ENCODE assay signal across 23 cellular contexts in genomic region chr5:140338336-140338735, GRCh38. TPM values are rescaled to one million over a fixed set of nuclear protein-coding genes. Genes with fewer than 3 reads are reported as not detected.
A peak's percentile ranks its signal among the peaks of the same experiment; 100 is the strongest.
DNase-seq lines count a peak whose midpoint lies in the region; ATAC-seq and TF ChIP-seq lines count a peak whose summit lies in the region.
"Had no signal": no experiment of that assay in that cellular context is flagged by ENCODE, and none has a peak within 500 bp of the region (broad histone marks: within the 10 kb centered on the region; RNA-seq: fewer than 3 reads in every experiment).

No MANE protein-coding gene starts in this region.

- H3K9me3 Mint-ChIP-seq in activated naive CD4-positive, alpha-beta T cell treated with anti-CD3 and anti-CD28 coated beads, Interleukin-2, amount 10 ng/mL, durations not matched to agents 7 days and 5 days = no peaks in the 10 kb centered on the region
- H3K9me3 Mint-ChIP-seq in activated CD8-positive, alpha-beta T cell treated with anti-CD3 and anti-CD28 coated beads for 36 hours = peaks cover 3% of the 10 kb centered on the region
- H3K9me3 Mint-ChIP-seq: CD8-positive, alpha-beta T cell; stimulated activated naive CD8-positive, alpha-beta T cell treated with anti-CD3 and anti-CD28 coated beads, Interleukin-15, amount 100 ng/mL, for 72 hours had no signal

- H3K4me1 Mint-ChIP-seq in activated naive CD4-positive, alpha-beta T cell treated with anti-CD3 and anti-CD28 coated beads, Interleukin-2, amount 10 ng/mL, durations not matched to agents 7 days and 5 days = peaks cover 75% of the 10 kb centered on the region
- H3K4me1 Mint-ChIP-seq in activated CD8-positive, alpha-beta T cell treated with anti-CD3 and anti-CD28 coated beads for 36 hours (ENCODE audit: low read depth) = peaks cover 27% of the 10 kb centered on the region

- H3K36me3 ChIP-seq in skeletal muscle tissue (ENCODE audit: control insufficient read depth in 3 of 3, insufficient read depth in 3 of 3, low read length in 3 of 3) = peaks cover 16 to 32% (median 23%) of the 10 kb centered on the region in 3 donors

- peaks cover 86% of the 10 kb centered on the region for H3K36me3 Mint-ChIP-seq in activated naive CD4-positive, alpha-beta T cell treated with anti-CD3 and anti-CD28 coated beads, Interleukin-2, amount 10 ng/mL, durations not matched to agents 7 days and 5 days
- H3K36me3 Mint-ChIP-seq in activated CD8-positive, alpha-beta T cell treated with anti-CD3 and anti-CD28 coated beads for 36 hours (ENCODE audit: low read depth) = peaks cover 25% of the 10 kb centered on the region
- H3K36me3 Mint-ChIP-seq: CD8-positive, alpha-beta T cell had no signal

- TF ChIP-seq CTCF in activated CD8-positive, alpha-beta T cell treated with anti-CD3 and anti-CD28 coated beads for 36 hours (IDR thresholded peaks at IDR 0.05) = no peak

- no peak overlapping the region for H3K4me3 ChIP-seq in skeletal muscle tissue (ENCODE audit: low read length in 3 of 3)
- H3K4me3 ChIP-seq: right atrium auricular region, upper lobe of right lung had no signal

- no peak overlapping the region for H3K9ac ChIP-seq in skeletal muscle tissue (ENCODE audit: low read depth in 1 of 3, low read length in 3 of 3)

- no peak for DNase-seq in activated naive CD4-positive, alpha-beta T cell treated with anti-CD3 and anti-CD28 coated beads, Interleukin-2, amount 10 ng/mL, durations not matched to agents 7 days and 5 days
- no peak for DNase-seq in activated naive CD4-positive, alpha-beta T cell (lab: John Stamatoyannopoulos, UW)
- DNase-seq in NCI-H226 = peak; percentile 75
- DNase-seq in epithelial cell of prostate (ENCODE audit: low read depth, low spot score) = no peak
- DNase-seq in NCI-H1105 (lab: John Stamatoyannopoulos, UW) = no peak
- no peak for DNase-seq in activated CD8-positive, alpha-beta T cell treated with anti-CD3 and anti-CD28 coated beads for 36 hours
- DNase-seq: ACHN; activated CD4-positive, CD25-positive, alpha-beta regulatory T cell treated with anti-CD3 and anti-CD28 coated beads, Interleukin-2, amount 50 U/mL, for 72 hours; anterior cingulate cortex; CD8-positive, alpha-beta T cell; DND-41; H7; KBM-7; NCI-H1092; NCI-H69; OCI-M1; stimulated activated naive CD8-positive, alpha-beta T cell treated with anti-CD3 and anti-CD28 coated beads, Interleukin-15, amount 100 ng/mL, for 72 hours; T-helper 9 cell; upper lobe of right lung had no signal

- no peaks in the 10 kb centered on the region for H3K27me3 Mint-ChIP-seq in activated naive CD4-positive, alpha-beta T cell treated with anti-CD3 and anti-CD28 coated beads, Interleukin-2, amount 10 ng/mL, durations not matched to agents 7 days and 5 days
- no peaks in the 10 kb centered on the region for H3K27me3 Mint-ChIP-seq in activated CD8-positive, alpha-beta T cell treated with anti-CD3 and anti-CD28 coated beads for 36 hours
- H3K27me3 Mint-ChIP-seq: stimulated activated naive CD8-positive, alpha-beta T cell treated with anti-CD3 and anti-CD28 coated beads, Interleukin-15, amount 100 ng/mL, for 72 hours had no signal

- no peaks in the 10 kb centered on the region for H3K9me3 ChIP-seq in skeletal muscle tissue (ENCODE audit: control insufficient read depth in 3 of 3, low read length in 3 of 3)
- H3K9me3 ChIP-seq: right atrium auricular region, upper lobe of right lung had no signal

- peaks cover 59 to 76% (median 73%) of the 10 kb centered on the region in 3 donors for H3K4me1 ChIP-seq in skeletal muscle tissue (ENCODE audit: control insufficient read depth in 3 of 3, insufficient read depth in 3 of 3, low read length in 3 of 3)

- intact Hi-C loops in activated CD8-positive, alpha-beta T cell treated with anti-CD3 and anti-CD28 coated beads for 36 hours (cut with micrococcal nuclease) = no loop called here

- POLR2A ChIA-PET in activated CD8-positive, alpha-beta T cell treated with anti-CD3 and anti-CD28 coated beads for 36 hours (lab: Charles Lee) = no interaction called here

- no peak for ATAC-seq in activated CD8-positive, alpha-beta T cell treated with anti-CD3 and anti-CD28 coated beads for 36 hours
- ATAC-seq in HG03175 (IDR thresholded peaks at IDR 0.05; ENCODE audit: unreplicated experiment) = no peak
- ATAC-seq: CD8-positive, alpha-beta T cell; stimulated activated naive CD8-positive, alpha-beta T cell treated with anti-CD3 and anti-CD28 coated beads, Interleukin-15, amount 100 ng/mL, for 72 hours had no signal

- CTCF ChIA-PET in activated naive CD4-positive, alpha-beta T cell treated with anti-CD3 and anti-CD28 coated beads, Interleukin-2, amount 10 ng/mL, durations not matched to agents 7 days and 5 days (lab: Charles Lee) = interaction anchor here (2.4 to 22.2 kb wide), 2 partner anchors 14 to 90 kb away, joined by 11 to 856 read pairs; no protein-coding TSS in a partner anchor
- CTCF ChIA-PET in activated CD8-positive, alpha-beta T cell treated with anti-CD3 and anti-CD28 coated beads for 36 hours (lab: Charles Lee) = interaction anchor here (1.0 to 22.2 kb wide), 6 partner anchors 8 to 206 kb away, joined by 3 to 874 read pairs (median 11); partner anchors contain the start of gene HBEGF

- peak overlapping the region; percentile 67 for H3K27ac Mint-ChIP-seq in activated naive CD4-positive, alpha-beta T cell treated with anti-CD3 and anti-CD28 coated beads, Interleukin-2, amount 10 ng/mL, durations not matched to agents 7 days and 5 days
- H3K27ac Mint-ChIP-seq in activated CD8-positive, alpha-beta T cell treated with anti-CD3 and anti-CD28 coated beads for 36 hours = no peak overlapping the region
- H3K27ac Mint-ChIP-seq: CD8-positive, alpha-beta T cell had no signal

- no peak overlapping the region for H3K4me3 Mint-ChIP-seq in activated naive CD4-positive, alpha-beta T cell treated with anti-CD3 and anti-CD28 coated beads, Interleukin-2, amount 10 ng/mL, durations not matched to agents 7 days and 5 days
- no peak overlapping the region for H3K4me3 Mint-ChIP-seq in activated CD8-positive, alpha-beta T cell treated with anti-CD3 and anti-CD28 coated beads for 36 hours
- H3K4me3 Mint-ChIP-seq: CD8-positive, alpha-beta T cell; stimulated activated naive CD8-positive, alpha-beta T cell treated with anti-CD3 and anti-CD28 coated beads, Interleukin-15, amount 100 ng/mL, for 72 hours had no signal

- H3K27ac ChIP-seq in epithelial cell of prostate = peak overlapping the region; percentile 96
- peak overlapping the region; percentile 60 for H3K27ac ChIP-seq in skeletal muscle tissue (ENCODE audit: low read depth, low read length)
- H3K27ac ChIP-seq: upper lobe of right lung had no signal

- H3K27me3 ChIP-seq in skeletal muscle tissue (ENCODE audit: control insufficient read depth in 3 of 3, insufficient read depth in 3 of 3, low read length in 3 of 3) = no peaks in the 10 kb centered on the region
- H3K27me3 ChIP-seq: right atrium auricular region, upper lobe of right lung had no signal

RNA-seq across cellular contexts. Expression of gene HBEGF, which starts 8.1 kb away (rescaled TPM):
- 11.0 TPM for total RNA-seq in skeletal muscle tissue
- total RNA-seq in activated CD8-positive, alpha-beta T cell treated with anti-CD3 and anti-CD28 coated beads for 36 hours = 1 to 10 TPM; 5.1 to 6.4 TPM

RNA-seq across cellular contexts. Expression of gene SLC4A9, which starts 21.7 kb away (rescaled TPM):
- not detected for total RNA-seq in skeletal muscle tissue
- under 1 TPM in 1 of 2 experiments, not detected in 1; 0.36 TPM for total RNA-seq in activated CD8-positive, alpha-beta T cell treated with anti-CD3 and anti-CD28 coated beads for 36 hours
- total RNA-seq: CD8-positive, alpha-beta T cell; fibroblast of villous mesenchyme; H7; right atrium auricular region had no signal

RNA-seq across cellular contexts. Expression of gene PFDN1, which starts 35.4 kb away (rescaled TPM):
- 34.4 TPM for total RNA-seq in skeletal muscle tissue
- total RNA-seq in activated CD8-positive, alpha-beta T cell treated with anti-CD3 and anti-CD28 coated beads for 36 hours = 10 to 100 TPM; 49.1 to 50.6 TPM
